ENCODE assay signal across 7 cellular contexts in genomic region chr13:113864303-113864890, GRCh38. TPM values are rescaled to one million over a fixed set of nuclear protein-coding genes. Genes with fewer than 3 reads are reported as not detected.
DNase-seq lines count a peak whose midpoint lies in the region; FAIRE-seq and TF ChIP-seq lines count a peak whose summit lies in the region.

No MANE protein-coding gene starts in this region.

- H3K4me1 ChIP-seq in left ventricle myocardium inferior = peaks cover 58% of the 10 kb centered on the region
- peaks cover 0 to 6% of the 10 kb centered on the region in 2 donors for H3K4me1 ChIP-seq in small intestine (ENCODE audit: control insufficient read depth in 2 of 2, insufficient read depth in 1 of 2, low read depth in 1 of 2, low read length in 1 of 2)

- H3K36me3 ChIP-seq in left ventricle myocardium inferior (peaks cover 11% of the 10 kb centered on the region), small intestine (ENCODE audit: control insufficient read depth in 2 of 2, insufficient read depth in 2 of 2, low read length in 2 of 2) (no peaks in the 10 kb centered on the region)

- DNase-seq in H54 (ENCODE audit: insufficient read length, low spot score) (peak; percentile 78), left ventricle myocardium inferior (no peak), small intestine (no peak), midbrain (lab: John Stamatoyannopoulos, UW) (no peak), NCI-H2029 treated with DMSO at 0.1 percent for 48 hours (lab: John Stamatoyannopoulos, UW) (no peak), NCI-H1105 treated with DMSO at 0.1 percent for 48 hours (lab: John Stamatoyannopoulos, UW) (no peak)
- DNase-seq in activated CD4-positive, alpha-beta memory T cell treated with anti-CD3 and anti-CD28 coated beads for 36 hours = no peak

- peak overlapping the region; percentile 99 for H3K27ac ChIP-seq in left ventricle myocardium inferior (replicated peaks)
- H3K27ac ChIP-seq in small intestine (ENCODE audit: low read depth in 1 of 2, low read length in 1 of 2) = peak overlapping the region; percentile 29 to 45

- peaks cover 6% of the 10 kb centered on the region for H3K36me3 Mint-ChIP-seq in activated CD4-positive, alpha-beta memory T cell treated with anti-CD3 and anti-CD28 coated beads for 36 hours

- peaks cover 12% of the 10 kb centered on the region for H3K4me1 Mint-ChIP-seq in activated CD4-positive, alpha-beta memory T cell treated with anti-CD3 and anti-CD28 coated beads for 36 hours (ENCODE audit: low read depth)

- H3K27me3 ChIP-seq in left ventricle myocardium inferior (ENCODE audit: low read depth) (no peaks in the 10 kb centered on the region), small intestine (ENCODE audit: control insufficient read depth in 2 of 2, insufficient read depth in 2 of 2, low read length in 2 of 2) (no peaks in the 10 kb centered on the region)

- H3K9me3 Mint-ChIP-seq in activated CD4-positive, alpha-beta memory T cell treated with anti-CD3 and anti-CD28 coated beads for 36 hours = peaks cover 3% of the 10 kb centered on the region

- H3K9me3 ChIP-seq in left ventricle myocardium inferior (replicated peaks) = no peaks in the 10 kb centered on the region
- H3K9me3 ChIP-seq in small intestine (ENCODE audit: control insufficient read depth, low read depth) = no peaks in the 10 kb centered on the region

- 3 to 13% (median 10%) methylated on average over 10 of the region's 10 CpGs for WGBS in small intestine, 3 donors

- no peak for TF ChIP-seq POLR2A in H54 (IDR thresholded peaks at IDR 0.05; ENCODE audit: low read depth, low read length)

- H3K27me3 Mint-ChIP-seq in activated CD4-positive, alpha-beta memory T cell treated with anti-CD3 and anti-CD28 coated beads for 36 hours = peaks cover 44% of the 10 kb centered on the region

- TF ChIP-seq CTCF in left ventricle myocardium inferior (IDR thresholded peaks at IDR 0.05; ENCODE audit: borderline replicate concordance) = no peak

- intact Hi-C loops in activated CD4-positive, alpha-beta memory T cell treated with anti-CD3 and anti-CD28 coated beads for 36 hours (cut with micrococcal nuclease) = no loop called here
- intact Hi-C loops in left ventricle myocardium inferior (cut with micrococcal nuclease) = no loop called here

- CTCF ChIA-PET in activated CD4-positive, alpha-beta memory T cell treated with anti-CD3 and anti-CD28 coated beads for 36 hours (lab: Charles Lee) = interaction anchor here (0.9 kb wide), 1 partner anchor 139 kb away, joined by 3 read pairs; no protein-coding TSS in a partner anchor

- H3K4me3 Mint-ChIP-seq in activated CD4-positive, alpha-beta memory T cell treated with anti-CD3 and anti-CD28 coated beads for 36 hours = peak overlapping the region; percentile 60

- POLR2A ChIA-PET in activated CD4-positive, alpha-beta memory T cell treated with anti-CD3 and anti-CD28 coated beads for 36 hours (lab: Charles Lee) = no interaction called here

- H3K27ac Mint-ChIP-seq in activated CD4-positive, alpha-beta memory T cell treated with anti-CD3 and anti-CD28 coated beads for 36 hours = no peak overlapping the region

- peak; percentile 80 for FAIRE-seq in H54 (lab: Jason Lieb, UNC)
- no peak for FAIRE-seq in small intestine (lab: Jason Lieb, UNC)

- H3K4me3 ChIP-seq in left ventricle myocardium inferior = peak overlapping the region; percentile 97
- H3K4me3 ChIP-seq in small intestine (ENCODE audit: low read depth in 1 of 2, low read length in 2 of 2) = peak overlapping the region in 1 of 2 donors; percentile 90

RNA-seq across cellular contexts. Expression of gene GAS6, which starts 0.5 kb away (rescaled TPM):
- 1 to 10 TPM; 1.5 TPM for total RNA-seq in activated CD4-positive, alpha-beta memory T cell treated with anti-CD3 and anti-CD28 coated beads for 36 hours
- 186 TPM for total RNA-seq in left ventricle myocardium inferior
- 100 to 1,000 TPM in 2 of 3 donors, 10 to 100 TPM in 1; 69.2 to 136 (median 103) TPM for polyA plus RNA-seq in small intestine

Comparison
In these comparisons a context has a peak if more than half of its experiments do, and no peak if none do; other contexts are left out.
1. RNA of gene GAS6, which starts 0.5 kb away (total RNA-seq): 186 TPM in left ventricle myocardium inferior (single experiment); 1.5 TPM in activated CD4-positive, alpha-beta memory T cell treated with anti-CD3 and anti-CD28 coated beads for 36 hours; every median in the first group is over 10 times any median in the second.